In the genomic region with DNA sequence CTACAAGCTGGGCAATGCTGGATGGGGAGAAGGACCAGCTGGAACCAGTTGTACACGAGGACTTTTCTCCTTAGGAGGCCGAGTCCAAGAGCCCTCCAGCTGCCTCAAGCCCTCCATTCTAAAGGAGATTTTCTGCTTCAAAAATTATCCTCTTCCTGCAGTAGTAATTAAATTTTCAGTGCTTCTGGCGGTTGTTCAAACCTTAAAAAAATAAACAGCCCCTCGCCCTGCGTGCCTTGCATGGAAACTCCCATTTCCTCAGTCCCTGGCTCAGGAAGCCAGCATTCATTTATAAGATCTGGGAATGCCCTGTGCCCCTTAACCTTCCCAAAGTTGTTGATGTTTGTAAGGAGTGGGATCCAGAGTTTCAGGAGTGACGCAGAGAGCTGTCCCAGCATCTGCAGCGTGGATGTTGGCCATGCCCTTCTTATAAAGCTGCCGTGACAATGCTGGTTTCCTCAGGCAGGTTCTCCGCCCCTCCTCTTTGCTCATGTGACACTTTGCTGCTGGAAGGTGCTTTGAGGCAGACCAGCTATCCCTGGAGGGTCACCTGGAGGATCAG, we compare ENCODE assay signal across 19 cellular contexts. TPM values are rescaled to one million over a fixed set of nuclear protein-coding genes. Genes with fewer than 3 reads are reported as not detected.
DNase-seq lines count a peak whose midpoint lies in the region; ATAC-seq and TF ChIP-seq lines count a peak whose summit lies in the region.
"Had no signal": no experiment of that assay in that cellular context is flagged by ENCODE, and none has a peak within 500 bp of the region (broad histone marks: within the 10 kb centered on the region; RNA-seq: fewer than 3 reads in every experiment).

No MANE protein-coding gene starts in this region.

- DNase-seq in D341Med (ENCODE audit: low spot score), result peak; percentile 22
- DNase-seq in HFFc6, result no peak
- DNase-seq in SK-N-MC (ENCODE audit: low read depth, low spot score), result no peak
- peak; percentile 16 for DNase-seq in hepatic stellate cell (ENCODE audit: low spot score)
- DNase-seq in immature natural killer cell, result no peak
- DNase-seq in Peyer's patch, result no peak
- no peak for DNase-seq in brain microvascular endothelial cell
- DNase-seq: activated CD4-positive, alpha-beta T cell treated with anti-CD3 and anti-CD28 coated beads for 36 hours; activated naive CD4-positive, alpha-beta T cell treated with anti-CD3 and anti-CD28 coated beads, Interleukin-2, amount 50 U/mL, for 16 hours; AML-193; caudate nucleus; gastrocnemius medialis; NCI-H774; trophoblast cell had no signal

- TF ChIP-seq CTCF in HFFc6 (IDR thresholded peaks at IDR 0.05), result no peak
- no peak for TF ChIP-seq CTCF in Peyer's patch (IDR thresholded peaks at IDR 0.05)
- TF ChIP-seq CTCF in brain microvascular endothelial cell (IDR thresholded peaks at IDR 0.05; ENCODE audit: low read depth, low read length, missing control alignments), result no peak

- in situ Hi-C loops in brain microvascular endothelial cell (cut with HindIII; ENCODE audit: low pct_ligation_motif_present, low sequenced_read_pairs), result no loop called here

- H3K4me3 Mint-ChIP-seq in HFFc6, result peak overlapping the region; percentile 45; the same call in 1 of the 2 replicates
- no peak overlapping the region for H3K4me3 Mint-ChIP-seq in immature natural killer cell
- H3K4me3 Mint-ChIP-seq: activated CD4-positive, alpha-beta T cell treated with anti-CD3 and anti-CD28 coated beads for 36 hours; IgD-negative memory B cell; stimulated activated effector memory CD8-positive, alpha-beta T cell treated with anti-CD3 and anti-CD28 coated beads, Interleukin-12 subunit alpha, Interleukin-12 subunit beta, amount 100 ng/mL, for 72 hours had no signal

- H3K36me3 Mint-ChIP-seq in HFFc6 (ENCODE audit: low read depth), result peaks cover 10% of the 10 kb centered on the region
- peaks cover 0 to 4% (median 4%) of the 10 kb centered on the region in 3 donors for H3K36me3 Mint-ChIP-seq in immature natural killer cell
- H3K36me3 Mint-ChIP-seq: stimulated activated effector memory CD8-positive, alpha-beta T cell treated with anti-CD3 and anti-CD28 coated beads, Interleukin-12 subunit alpha, Interleukin-12 subunit beta, amount 100 ng/mL, for 72 hours had no signal

- peaks cover 35% of the 10 kb centered on the region for H3K9me3 Mint-ChIP-seq in HFFc6
- H3K9me3 Mint-ChIP-seq in immature natural killer cell, result peaks cover 3 to 19% (median 7%) of the 10 kb centered on the region in 6 donors

- H3K27me3 ChIP-seq in Peyer's patch (no peaks in the 10 kb centered on the region), brain microvascular endothelial cell (replicated peaks) (no peaks in the 10 kb centered on the region)
- H3K27me3 ChIP-seq: gastrocnemius medialis had no signal

- peak overlapping the region; percentile 58 for H3K4me3 ChIP-seq in SK-N-MC
- no peak overlapping the region for H3K4me3 ChIP-seq in Peyer's patch
- H3K4me3 ChIP-seq in brain microvascular endothelial cell (ENCODE audit: low read depth, low read length), result no peak overlapping the region
- H3K4me3 ChIP-seq: gastrocnemius medialis, HAP-1 had no signal

- H3K9me3 ChIP-seq in SK-N-MC (ENCODE audit: low read depth, low read length), result peaks cover 3% of the 10 kb centered on the region; the same call in 1 of the 2 replicates
- peaks cover 0 to 19% (median 2%) of the 10 kb centered on the region in 4 donors for H3K9me3 ChIP-seq in Peyer's patch

- no peaks in the 10 kb centered on the region for H3K4me1 ChIP-seq in Peyer's patch
- H3K4me1 ChIP-seq: HAP-1 had no signal

- no peak overlapping the region for H3K27ac ChIP-seq in SK-N-MC
- H3K27ac ChIP-seq in Peyer's patch, result no peak overlapping the region
- H3K27ac ChIP-seq in brain microvascular endothelial cell, result no peak overlapping the region
- H3K27ac ChIP-seq: gastrocnemius medialis, RWPE1 had no signal

- no peak for TF ChIP-seq POLR2A in Peyer's patch (IDR thresholded peaks at IDR 0.05)

- H3K9ac ChIP-seq in SK-N-MC (ENCODE audit: insufficient read length), result no peak overlapping the region

- H3K27me3 Mint-ChIP-seq in HFFc6 (ENCODE audit: insufficient read depth), result peaks cover 7% of the 10 kb centered on the region
- H3K27me3 Mint-ChIP-seq in immature natural killer cell (ENCODE audit: low read depth in 3 of 3), result peaks cover 2 to 9% (median 5%) of the 10 kb centered on the region in 3 donors

- H3K27ac Mint-ChIP-seq in HFFc6, result no peak overlapping the region
- H3K27ac Mint-ChIP-seq in immature natural killer cell, result no peak overlapping the region
- H3K27ac Mint-ChIP-seq: activated CD4-positive, alpha-beta T cell treated with anti-CD3 and anti-CD28 coated beads for 36 hours; IgD-negative memory B cell; stimulated activated effector memory CD8-positive, alpha-beta T cell treated with anti-CD3 and anti-CD28 coated beads, Interleukin-12 subunit alpha, Interleukin-12 subunit beta, amount 100 ng/mL, for 72 hours had no signal

- H3K4me1 Mint-ChIP-seq in HFFc6 (ENCODE audit: low read depth) (peaks cover 6% of the 10 kb centered on the region; the same call in 1 of the 2 replicates), immature natural killer cell (no peaks in the 10 kb centered on the region)
- H3K4me1 Mint-ChIP-seq: activated CD4-positive, alpha-beta T cell treated with anti-CD3 and anti-CD28 coated beads for 36 hours; IgD-negative memory B cell; stimulated activated effector memory CD8-positive, alpha-beta T cell treated with anti-CD3 and anti-CD28 coated beads, Interleukin-12 subunit alpha, Interleukin-12 subunit beta, amount 100 ng/mL, for 72 hours had no signal

- ATAC-seq in HG03025 (IDR thresholded peaks at IDR 0.05; ENCODE audit: low FRiP score, unreplicated experiment), result no peak
- ATAC-seq: activated CD4-positive, alpha-beta T cell treated with anti-CD3 and anti-CD28 coated beads for 36 hours; stimulated activated effector memory CD8-positive, alpha-beta T cell treated with anti-CD3 and anti-CD28 coated beads, Interleukin-12 subunit alpha, Interleukin-12 subunit beta, amount 100 ng/mL, for 72 hours had no signal

- no peaks in the 10 kb centered on the region for H3K36me3 ChIP-seq in SK-N-MC (ENCODE audit: insufficient read depth, low read length)
- H3K36me3 ChIP-seq in Peyer's patch, result no peaks in the 10 kb centered on the region
- H3K36me3 ChIP-seq in brain microvascular endothelial cell (replicated peaks), result no peaks in the 10 kb centered on the region
- H3K36me3 ChIP-seq: gastrocnemius medialis, HAP-1 had no signal

RNA-seq across cellular contexts. Expression of a gene that starts 24.0 kb away (rescaled TPM):
- total RNA-seq in HFFc6 (2021; fragmentation: NEBNext Ultra II Directional; extraction: Animal tissue kit (Norgen Biotek cat#: 25700)), result 10 to 100 TPM in 2 of 6 experiments, 1 to 10 TPM in 4; 7.5 to 13.8 (median 9.2) TPM
- polyA plus RNA-seq in immature natural killer cell, result 1 to 10 TPM; 5.3 to 8.1 (median 7.5) TPM
- 10 to 100 TPM in 2 of 4 donors, 1 to 10 TPM in 2; 1.8 to 27.2 (median 9.6) TPM for total RNA-seq in Peyer's patch

RNA-seq across cellular contexts. Expression of a gene that starts 59.6 kb away (rescaled TPM):
- 1 to 10 TPM; 1.8 to 3.8 (median 3.4) TPM for total RNA-seq in HFFc6 (2021; fragmentation: NEBNext Ultra II Directional; extraction: Animal tissue kit (Norgen Biotek cat#: 25700))
- polyA plus RNA-seq in immature natural killer cell, result under 1 TPM in 2 of 3 donors, not detected in 1; 0.52 to 0.84 TPM
- total RNA-seq in Peyer's patch, result 10 to 100 TPM in 1 of 4 donors, 1 to 10 TPM in 3; 1.2 to 10.7 (median 1.8) TPM

Comparison
In these comparisons a context has a peak if more than half of its experiments do, and no peak if none do; other contexts are left out.
1. DNase-seq: peak in D341Med (single experiment) and hepatic stellate cell (single experiment); none in HFFc6 (single experiment), SK-N-MC (single experiment), immature natural killer cell (0 of 3), Peyer's patch (0 of 3) and brain microvascular endothelial cell (single experiment).